ENCODE assay signal across 20 cellular contexts in genomic region chr5:97422678-97423077, GRCh38.
"Had no signal": no experiment of that assay in that cellular context is flagged by ENCODE, and none has a peak within 500 bp of the region (broad histone marks: within the 10 kb centered on the region; RNA-seq: fewer than 3 reads in every experiment).

No MANE protein-coding gene starts in this region.

- DNase-seq: activated CD4-positive, alpha-beta T cell treated with anti-CD3 and anti-CD28 coated beads for 36 hours; activated CD4-positive, CD25-positive, alpha-beta regulatory T cell; activated CD8-positive, alpha-beta memory T cell treated with anti-CD3 and anti-CD28 coated beads, Interleukin-2, amount 10 ng/mL, durations not matched to agents 7 days and 5 days; activated CD8-positive, alpha-beta T cell treated with anti-CD3 and anti-CD28 coated beads, Interleukin-2, amount 10 ng/mL, durations not matched to agents 7 days and 5 days; activated naive CD8-positive, alpha-beta T cell treated with anti-CD3 and anti-CD28 coated beads, Interleukin-2, amount 50 U/mL, for 24 hours; activated T-cell treated with anti-CD3 and anti-CD28 coated beads, Interleukin-2, amount 50 U/mL, for 48 hours; esophagus squamous epithelium; foreskin melanocyte; islet precursor cell; left cardiac atrium; left ventricle myocardium superior; stimulated activated CD4-positive, alpha-beta T cell treated with anti-CD3 and anti-CD28 coated beads, Interleukin-4, amount 100 ng/mL, for 24 hours; trophoblast cell had no signal

- H3K9me3 ChIP-seq: breast epithelium, esophagus squamous epithelium, thoracic aorta had no signal

- H3K4me1 ChIP-seq: breast epithelium, esophagus squamous epithelium had no signal

- H3K4me3 ChIP-seq: breast epithelium, esophagus squamous epithelium, skin epidermis, thoracic aorta had no signal

- H3K27me3 ChIP-seq: breast epithelium, esophagus squamous epithelium had no signal

- ATAC-seq: activated CD4-positive, alpha-beta T cell treated with anti-CD3 and anti-CD28 coated beads for 36 hours; activated CD8-positive, alpha-beta memory T cell treated with anti-CD3 and anti-CD28 coated beads, Interleukin-2, amount 10 ng/mL, durations not matched to agents 7 days and 5 days; activated CD8-positive, alpha-beta T cell treated with anti-CD3 and anti-CD28 coated beads, Interleukin-2, amount 10 ng/mL, durations not matched to agents 7 days and 5 days; activated naive CD8-positive, alpha-beta T cell treated with anti-CD3 and anti-CD28 coated beads, Interleukin-2, amount 50 U/mL, for 24 hours; left cardiac atrium; left ventricle myocardium superior; sciatic nerve; stimulated activated effector memory CD8-positive, alpha-beta T cell treated with anti-CD3 and anti-CD28 coated beads, Interleukin-12 subunit alpha, Interleukin-12 subunit beta, amount 100 ng/mL, for 72 hours had no signal

- FAIRE-seq: urothelium cell line had no signal

- H3K27ac ChIP-seq: breast epithelium, epithelial cell of prostate, esophagus squamous epithelium, skin epidermis, thoracic aorta had no signal

- H3K36me3 ChIP-seq: breast epithelium, esophagus squamous epithelium, thoracic aorta had no signal
